8 cellular contexts compared by ENCODE assay signal in the genomic region with DNA sequence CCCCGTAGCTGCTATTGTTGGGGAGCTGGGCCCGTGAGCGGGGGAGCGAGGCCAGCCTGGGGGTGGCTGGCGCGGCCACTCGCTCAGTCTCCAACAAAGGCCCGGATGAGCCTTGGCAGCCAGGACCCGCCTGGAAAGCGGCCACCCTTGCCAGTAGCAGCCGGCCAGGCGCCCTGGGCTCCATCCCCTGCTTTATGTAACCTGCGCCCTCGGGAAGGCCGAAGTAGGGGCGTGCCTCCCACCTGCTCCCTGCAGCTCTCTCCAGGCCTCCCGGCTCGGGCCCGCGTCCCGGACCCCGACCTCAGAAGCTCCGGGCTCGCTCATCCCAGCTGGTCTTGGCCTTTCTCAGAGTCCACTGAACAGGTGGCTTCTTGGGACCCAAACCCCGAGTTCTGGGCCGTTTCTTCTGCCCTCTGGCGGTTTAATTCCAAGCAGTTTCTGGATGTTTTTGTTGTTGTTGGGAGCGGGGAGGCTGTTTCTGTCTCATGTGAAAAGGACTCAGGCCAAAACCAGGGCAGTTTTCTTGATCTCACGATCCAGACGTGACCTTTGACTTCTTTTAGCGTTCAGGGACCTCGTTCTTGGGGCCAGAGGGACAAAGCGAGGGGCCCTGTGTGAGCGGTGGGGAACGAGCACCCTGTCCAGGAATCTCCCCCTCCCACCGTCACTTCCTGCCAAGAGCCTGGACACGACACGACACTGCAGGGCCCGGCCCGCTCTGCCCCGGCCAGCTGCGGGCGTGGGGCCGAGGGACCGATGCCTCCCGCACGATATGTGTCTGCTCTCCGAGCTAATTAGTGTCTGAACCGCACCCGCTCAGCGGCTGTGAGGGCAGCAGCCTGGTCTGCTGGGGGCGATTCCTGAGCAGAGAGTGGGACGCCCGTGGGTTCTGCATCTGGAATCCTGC. TPM values are rescaled to one million over a fixed set of nuclear protein-coding genes. Genes with fewer than 3 reads are reported as not detected.
DNase-seq lines count a peak whose midpoint lies in the region; ATAC-seq, FAIRE-seq and TF ChIP-seq lines count a peak whose summit lies in the region.

No MANE protein-coding gene starts in this region.

- H3K27me3 ChIP-seq in right cardiac atrium (ENCODE audit: control insufficient read depth, insufficient read depth) = no peaks in the 10 kb centered on the region

- no peaks in the 10 kb centered on the region for H3K9me3 ChIP-seq in right cardiac atrium (ENCODE audit: control insufficient read depth, low read length)

- H3K36me3 Mint-ChIP-seq in Calu3 (ENCODE audit: insufficient read depth, unreplicated experiment) = peaks cover 40% of the 10 kb centered on the region

- CTCF ChIA-PET in Calu3 (lab: Charles Lee) = interaction anchor here (1.0 kb wide), 1 partner anchor 22 kb away, joined by 3 read pairs; no protein-coding TSS in a partner anchor

- intact Hi-C loops in Calu3 (cut with micrococcal nuclease; ENCODE audit: unreplicated experiment) = no loop called here
- intact Hi-C loops in right cardiac atrium (cut with DNase I) = loop anchor here in 3 of 4 donors (5.0 kb wide), 2 partner anchors 39 to 129 kb away; partner anchors contain the start of genes BSG (in 2 of the 3) and RNF126 (in 1 of the 3)

- WGBS in right cardiac atrium = 1% methylated on average over 54 of the region's 54 CpGs

- no peaks in the 10 kb centered on the region for H3K9me3 Mint-ChIP-seq in Calu3 (ENCODE audit: low read depth, unreplicated experiment)

- no peaks in the 10 kb centered on the region for H3K27me3 Mint-ChIP-seq in Calu3 (ENCODE audit: unreplicated experiment)

- in situ Hi-C loops in astrocyte of the spinal cord (cut with HindIII; ENCODE audit: low sequenced_read_pairs) = no loop called here

- peaks cover 9% of the 10 kb centered on the region for H3K4me1 ChIP-seq in right cardiac atrium (ENCODE audit: control insufficient read depth, insufficient read depth, low read length)

- DNase-seq in Calu3 (peak; percentile 48), RCC 7860 (ENCODE audit: low spot score) (peak; percentile 28), astrocyte of the spinal cord (ENCODE audit: low read depth, low spot score) (peak; percentile 59), right cardiac atrium (peak; percentile 84 to 95 (median 93)), pons (ENCODE audit: low spot score) (peak; percentile 80)

- H3K4me3 ChIP-seq in astrocyte of the spinal cord (ENCODE audit: low read depth, low read length) (peak overlapping the region; percentile 91), right cardiac atrium (ENCODE audit: low read length) (peak overlapping the region; percentile 98)

- H3K4me3 Mint-ChIP-seq in Calu3 (ENCODE audit: low read depth, unreplicated experiment) = peak overlapping the region; percentile 74

- H3K27ac Mint-ChIP-seq in Calu3 (ENCODE audit: unreplicated experiment) = no peak overlapping the region

- no peak for FAIRE-seq in RCC 7860 (lab: Jason Lieb, UNC)

- peak; percentile 18 for TF ChIP-seq CTCF in Calu3 (IDR thresholded peaks at IDR 0.05; ENCODE audit: unreplicated experiment)
- peak; percentile 62 for TF ChIP-seq CTCF in astrocyte of the spinal cord (IDR thresholded peaks at IDR 0.05; ENCODE audit: low read depth, low read length)

- H3K4me1 Mint-ChIP-seq in Calu3 (ENCODE audit: low read depth, unreplicated experiment) = peaks cover 9% of the 10 kb centered on the region

- H3K27ac ChIP-seq in right cardiac atrium (ENCODE audit: low read length) = peak overlapping the region; percentile 71

- peak; percentile 8 for ATAC-seq in HG03159 (IDR thresholded peaks at IDR 0.05; ENCODE audit: unreplicated experiment)
- peak; percentile 56 for ATAC-seq in right cardiac atrium
- ATAC-seq in HG03135 (IDR thresholded peaks at IDR 0.05; ENCODE audit: unreplicated experiment) = no peak
- ATAC-seq in HG02623 (IDR thresholded peaks at IDR 0.05; ENCODE audit: unreplicated experiment) = no peak

- BruUV-seq in Calu3 (replicated peaks; lab: Mats Ljungman, UMichigan) = TSS peak; percentile 46

RNA-seq across cellular contexts. Expression of gene CDC34, which starts 1.3 kb away (rescaled TPM):
- total RNA-seq in Calu3 (2022) (46.1 and 50.6 TPM in 2 replicates), right cardiac atrium (10 to 100 TPM; 66.8 to 78.4 (median 74.3) TPM)
- polyA plus RNA-seq in right cardiac atrium = 95.8 TPM

RNA-seq across cellular contexts. Expression of gene GZMM, which starts 11.0 kb away (rescaled TPM):
- total RNA-seq in Calu3 (2022) (0.42 TPM in 1 of 2 replicates, not detected in the other), right cardiac atrium (under 1 TPM in 2 of 4 donors, not detected in 2; 0.26 to 0.32 TPM)
- 0.43 TPM for polyA plus RNA-seq in right cardiac atrium

RNA-seq across cellular contexts. Expression of gene TPGS1, which starts 25.5 kb away (rescaled TPM):
- 8.6 and 9.0 TPM in 2 replicates for total RNA-seq in Calu3 (2022)
- 10 to 100 TPM; 10.9 to 15.6 (median 14.7) TPM for total RNA-seq in right cardiac atrium
- polyA plus RNA-seq in right cardiac atrium = 21.3 TPM

RNA-seq across cellular contexts. Expression of gene MADCAM1, which starts 36.5 kb away (rescaled TPM):
- total RNA-seq in Calu3 (2022) = 0.34 and 0.47 TPM in 2 replicates
- under 1 TPM; 0.28 to 0.59 (median 0.36) TPM for total RNA-seq in right cardiac atrium
- 0.27 TPM for polyA plus RNA-seq in right cardiac atrium

RNA-seq across cellular contexts. Expression of gene BSG, which starts 39.6 kb away (rescaled TPM):
- total RNA-seq in Calu3 (2022) (354 and 394 TPM in 2 replicates), right cardiac atrium (1,000 to 10,000 TPM; 1,142 to 1,510 (median 1,274) TPM)
- 1,705 TPM for polyA plus RNA-seq in right cardiac atrium

Comparison
In these comparisons a context has a peak if more than half of its experiments do, and no peak if none do; other contexts are left out.
1. DNase-seq: peak in every context shown above with its lines; median percentile 93 in right cardiac atrium; 80 in pons; 59 in astrocyte of the spinal cord; 48 in Calu3; 28 in RCC 7860.
2. ATAC-seq: peak in HG03159 (single experiment) and right cardiac atrium (2 of 2); none in HG03135 (single experiment) and HG02623 (single experiment).